1 cellular context compared by ENCODE assay signal in genomic region chr6:20173833-20174796, GRCh38.
TF ChIP-seq lines count a peak whose summit lies in the region.

No MANE protein-coding gene starts in this region.

TF ChIP-seq in K562, 482 proteins besides CTCF, POLR2A, EP300 and RAD21 (continued from another document and continues in another):
- TF ChIP-seq PHTF2 (CRISPR knock-in tag; IDR thresholded peaks at IDR 0.05), result no peak
- peak; percentile 41; the same call in 1 of the 2 replicates for TF ChIP-seq CTBP1 (IDR thresholded peaks at IDR 0.05; ENCODE audit: borderline replicate concordance)
- no peak for TF ChIP-seq ZNF449 (CRISPR knock-in tag; IDR thresholded peaks at IDR 0.05)
- TF ChIP-seq, protein P1, sequence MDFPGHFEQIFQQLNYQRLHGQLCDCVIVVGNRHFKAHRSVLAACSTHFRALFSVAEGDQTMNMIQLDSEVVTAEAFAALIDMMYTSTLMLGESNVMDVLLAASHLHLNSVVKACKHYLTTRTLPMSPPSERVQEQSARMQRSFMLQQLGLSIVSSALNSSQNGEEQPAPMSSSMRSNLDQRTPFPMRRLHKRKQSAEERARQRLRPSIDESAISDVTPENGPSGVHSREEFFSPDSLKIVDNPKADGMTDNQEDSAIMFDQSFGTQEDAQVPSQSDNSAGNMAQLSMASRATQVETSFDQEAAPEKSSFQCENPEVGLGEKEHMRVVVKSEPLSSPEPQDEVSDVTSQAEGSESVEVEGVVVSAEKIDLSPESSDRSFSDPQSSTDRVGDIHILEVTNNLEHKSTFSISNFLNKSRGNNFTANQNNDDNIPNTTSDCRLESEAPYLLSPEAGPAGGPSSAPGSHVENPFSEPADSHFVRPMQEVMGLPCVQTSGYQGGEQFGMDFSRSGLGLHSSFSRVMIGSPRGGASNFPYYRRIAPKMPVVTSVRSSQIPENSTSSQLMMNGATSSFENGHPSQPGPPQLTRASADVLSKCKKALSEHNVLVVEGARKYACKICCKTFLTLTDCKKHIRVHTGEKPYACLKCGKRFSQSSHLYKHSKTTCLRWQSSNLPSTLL (IDR thresholded peaks at IDR 0.05), result no peak
- no peak for TF ChIP-seq EHMT2 (IDR thresholded peaks at IDR 0.05)
- TF ChIP-seq, protein P2, sequence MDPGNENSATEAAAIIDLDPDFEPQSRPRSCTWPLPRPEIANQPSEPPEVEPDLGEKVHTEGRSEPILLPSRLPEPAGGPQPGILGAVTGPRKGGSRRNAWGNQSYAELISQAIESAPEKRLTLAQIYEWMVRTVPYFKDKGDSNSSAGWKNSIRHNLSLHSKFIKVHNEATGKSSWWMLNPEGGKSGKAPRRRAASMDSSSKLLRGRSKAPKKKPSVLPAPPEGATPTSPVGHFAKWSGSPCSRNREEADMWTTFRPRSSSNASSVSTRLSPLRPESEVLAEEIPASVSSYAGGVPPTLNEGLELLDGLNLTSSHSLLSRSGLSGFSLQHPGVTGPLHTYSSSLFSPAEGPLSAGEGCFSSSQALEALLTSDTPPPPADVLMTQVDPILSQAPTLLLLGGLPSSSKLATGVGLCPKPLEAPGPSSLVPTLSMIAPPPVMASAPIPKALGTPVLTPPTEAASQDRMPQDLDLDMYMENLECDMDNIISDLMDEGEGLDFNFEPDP (CRISPR knock-in tag; IDR thresholded peaks at IDR 0.05), result no peak
- no peak for TF ChIP-seq ZKSCAN3 (CRISPR knock-in tag; IDR thresholded peaks at IDR 0.05)
- TF ChIP-seq ZEB2 (IDR thresholded peaks at IDR 0.05), result no peak
- no peak for TF ChIP-seq MXI1 (IDR thresholded peaks at IDR 0.05; ENCODE audit: low read depth, low read length)
- no peak for TF ChIP-seq ZNF282 (CRISPR knock-in tag; IDR thresholded peaks at IDR 0.05)
- TF ChIP-seq, protein P3, sequence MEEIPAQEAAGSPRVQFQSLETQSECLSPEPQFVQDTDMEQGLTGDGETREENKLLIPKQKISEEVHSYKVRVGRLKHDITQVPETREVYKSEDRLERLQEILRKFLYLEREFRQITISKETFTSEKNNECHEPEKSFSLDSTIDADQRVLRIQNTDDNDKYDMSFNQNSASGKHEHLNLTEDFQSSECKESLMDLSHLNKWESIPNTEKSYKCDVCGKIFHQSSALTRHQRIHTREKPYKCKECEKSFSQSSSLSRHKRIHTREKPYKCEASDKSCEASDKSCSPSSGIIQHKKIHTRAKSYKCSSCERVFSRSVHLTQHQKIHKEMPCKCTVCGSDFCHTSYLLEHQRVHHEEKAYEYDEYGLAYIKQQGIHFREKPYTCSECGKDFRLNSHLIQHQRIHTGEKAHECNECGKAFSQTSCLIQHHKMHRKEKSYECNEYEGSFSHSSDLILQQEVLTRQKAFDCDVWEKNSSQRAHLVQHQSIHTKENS (CRISPR knock-in tag; IDR thresholded peaks at IDR 0.05), result no peak
- TF ChIP-seq CXXC5 (CRISPR knock-in tag; IDR thresholded peaks at IDR 0.05), result peak; percentile 21; the same call in 1 of the 2 replicates
- no peak for TF ChIP-seq SIX5 (IDR thresholded peaks at IDR 0.05; ENCODE audit: borderline replicate concordance in 1 of 2, insufficient read depth in 1 of 2, low read depth in 1 of 2, low read length in 2 of 2)
- TF ChIP-seq, protein P4, sequence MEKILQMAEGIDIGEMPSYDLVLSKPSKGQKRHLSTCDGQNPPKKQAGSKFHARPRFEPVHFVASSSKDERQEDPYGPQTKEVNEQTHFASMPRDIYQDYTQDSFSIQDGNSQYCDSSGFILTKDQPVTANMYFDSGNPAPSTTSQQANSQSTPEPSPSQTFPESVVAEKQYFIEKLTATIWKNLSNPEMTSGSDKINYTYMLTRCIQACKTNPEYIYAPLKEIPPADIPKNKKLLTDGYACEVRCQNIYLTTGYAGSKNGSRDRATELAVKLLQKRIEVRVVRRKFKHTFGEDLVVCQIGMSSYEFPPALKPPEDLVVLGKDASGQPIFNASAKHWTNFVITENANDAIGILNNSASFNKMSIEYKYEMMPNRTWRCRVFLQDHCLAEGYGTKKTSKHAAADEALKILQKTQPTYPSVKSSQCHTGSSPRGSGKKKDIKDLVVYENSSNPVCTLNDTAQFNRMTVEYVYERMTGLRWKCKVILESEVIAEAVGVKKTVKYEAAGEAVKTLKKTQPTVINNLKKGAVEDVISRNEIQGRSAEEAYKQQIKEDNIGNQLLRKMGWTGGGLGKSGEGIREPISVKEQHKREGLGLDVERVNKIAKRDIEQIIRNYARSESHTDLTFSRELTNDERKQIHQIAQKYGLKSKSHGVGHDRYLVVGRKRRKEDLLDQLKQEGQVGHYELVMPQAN (IDR thresholded peaks at IDR 0.05; ENCODE audit: borderline replicate concordance), result no peak
- no peak for TF ChIP-seq NR2C2 (CRISPR knock-in tag; IDR thresholded peaks at IDR 0.05)
- no peak for TF ChIP-seq NR2C2 (tag; IDR thresholded peaks at IDR 0.05)
- no peak for TF ChIP-seq JUNB (CRISPR knock-in tag; conservative IDR thresholded peaks at IDR 0.05)
- TF ChIP-seq SOX6 (IDR thresholded peaks at IDR 0.05), result peak; percentile 90
- no peak for TF ChIP-seq GMEB1 (CRISPR knock-in tag; IDR thresholded peaks at IDR 0.05)
- no peak for TF ChIP-seq KLF10 (CRISPR knock-in tag; IDR thresholded peaks at IDR 0.05)
- no peak for TF ChIP-seq ELF1 (tag; IDR thresholded peaks at IDR 0.05)
- TF ChIP-seq GTF2F1 (IDR thresholded peaks at IDR 0.05; ENCODE audit: low read depth, low read length), result no peak
- peak; percentile 35; the same call in 1 of the 2 replicates for TF ChIP-seq GABPA (tag; conservative IDR thresholded peaks at IDR 0.05; ENCODE audit: low read depth)
- no peak for TF ChIP-seq ZNF695 (CRISPR knock-in tag; IDR thresholded peaks at IDR 0.05)
- TF ChIP-seq MEF2A (IDR thresholded peaks at IDR 0.05; ENCODE audit: control insufficient read depth, low read depth, low read length), result no peak
- TF ChIP-seq, protein P5, sequence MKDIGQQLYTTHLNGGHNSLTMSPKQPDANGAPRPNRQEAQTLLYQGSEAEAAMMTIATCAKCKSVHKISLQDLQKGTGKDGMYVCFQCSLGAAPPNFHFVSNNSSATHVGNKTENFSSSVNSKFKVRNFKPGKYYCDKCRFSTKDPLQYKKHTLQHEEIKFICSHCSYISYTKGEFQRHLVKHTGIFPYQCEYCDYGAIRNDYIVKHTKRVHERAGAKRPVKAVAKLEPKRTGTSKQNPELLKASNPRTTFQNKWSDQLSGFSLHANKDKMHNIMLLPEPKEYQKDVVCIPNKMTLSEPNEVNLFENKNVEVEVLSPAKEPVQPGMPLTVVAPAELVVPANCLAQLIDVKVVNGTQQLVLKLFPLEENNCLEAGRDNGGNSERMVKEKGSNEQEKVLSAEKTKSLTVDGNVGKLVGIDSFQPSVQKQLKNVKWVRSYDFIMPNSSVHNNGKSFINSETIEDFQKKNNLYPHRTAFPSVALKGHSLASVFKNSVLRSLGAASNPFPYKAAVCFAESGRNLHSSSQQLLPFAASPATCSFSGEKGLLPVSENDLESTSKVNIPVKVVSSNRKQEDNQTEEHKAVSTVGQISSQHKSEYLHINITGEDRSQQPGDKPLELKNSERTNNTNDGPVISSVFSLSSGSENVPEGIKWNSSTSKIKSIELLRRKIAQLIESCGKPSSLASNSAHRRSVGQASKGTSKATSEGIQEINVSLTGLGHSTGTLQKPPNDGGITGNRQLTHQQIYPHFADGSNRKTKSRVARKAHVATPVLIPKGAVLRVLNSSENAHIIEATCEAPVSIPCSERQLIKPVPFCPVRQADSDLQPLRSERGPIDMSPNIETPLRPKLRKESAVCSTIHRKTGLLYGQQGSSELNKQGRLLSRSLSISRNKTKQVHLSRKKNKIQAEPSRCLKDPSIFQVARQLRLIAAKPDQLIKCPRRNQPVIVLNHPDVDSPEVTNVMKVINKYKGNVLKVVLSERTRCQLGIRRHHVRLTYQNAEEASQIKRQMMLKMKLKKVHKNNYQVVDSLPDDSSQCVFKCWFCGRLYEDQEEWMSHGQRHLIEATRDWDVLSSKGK (CRISPR knock-in tag; IDR thresholded peaks at IDR 0.05), result no peak
- no peak for TF ChIP-seq TEAD1 (CRISPR knock-in tag; IDR thresholded peaks at IDR 0.05)
- TF ChIP-seq, protein P6, sequence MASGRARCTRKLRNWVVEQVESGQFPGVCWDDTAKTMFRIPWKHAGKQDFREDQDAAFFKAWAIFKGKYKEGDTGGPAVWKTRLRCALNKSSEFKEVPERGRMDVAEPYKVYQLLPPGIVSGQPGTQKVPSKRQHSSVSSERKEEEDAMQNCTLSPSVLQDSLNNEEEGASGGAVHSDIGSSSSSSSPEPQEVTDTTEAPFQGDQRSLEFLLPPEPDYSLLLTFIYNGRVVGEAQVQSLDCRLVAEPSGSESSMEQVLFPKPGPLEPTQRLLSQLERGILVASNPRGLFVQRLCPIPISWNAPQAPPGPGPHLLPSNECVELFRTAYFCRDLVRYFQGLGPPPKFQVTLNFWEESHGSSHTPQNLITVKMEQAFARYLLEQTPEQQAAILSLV (tag; IDR thresholded peaks at IDR 0.05), result no peak
- TF ChIP-seq ZC3H8 (IDR thresholded peaks at IDR 0.05), result no peak
- TF ChIP-seq, protein P7, sequence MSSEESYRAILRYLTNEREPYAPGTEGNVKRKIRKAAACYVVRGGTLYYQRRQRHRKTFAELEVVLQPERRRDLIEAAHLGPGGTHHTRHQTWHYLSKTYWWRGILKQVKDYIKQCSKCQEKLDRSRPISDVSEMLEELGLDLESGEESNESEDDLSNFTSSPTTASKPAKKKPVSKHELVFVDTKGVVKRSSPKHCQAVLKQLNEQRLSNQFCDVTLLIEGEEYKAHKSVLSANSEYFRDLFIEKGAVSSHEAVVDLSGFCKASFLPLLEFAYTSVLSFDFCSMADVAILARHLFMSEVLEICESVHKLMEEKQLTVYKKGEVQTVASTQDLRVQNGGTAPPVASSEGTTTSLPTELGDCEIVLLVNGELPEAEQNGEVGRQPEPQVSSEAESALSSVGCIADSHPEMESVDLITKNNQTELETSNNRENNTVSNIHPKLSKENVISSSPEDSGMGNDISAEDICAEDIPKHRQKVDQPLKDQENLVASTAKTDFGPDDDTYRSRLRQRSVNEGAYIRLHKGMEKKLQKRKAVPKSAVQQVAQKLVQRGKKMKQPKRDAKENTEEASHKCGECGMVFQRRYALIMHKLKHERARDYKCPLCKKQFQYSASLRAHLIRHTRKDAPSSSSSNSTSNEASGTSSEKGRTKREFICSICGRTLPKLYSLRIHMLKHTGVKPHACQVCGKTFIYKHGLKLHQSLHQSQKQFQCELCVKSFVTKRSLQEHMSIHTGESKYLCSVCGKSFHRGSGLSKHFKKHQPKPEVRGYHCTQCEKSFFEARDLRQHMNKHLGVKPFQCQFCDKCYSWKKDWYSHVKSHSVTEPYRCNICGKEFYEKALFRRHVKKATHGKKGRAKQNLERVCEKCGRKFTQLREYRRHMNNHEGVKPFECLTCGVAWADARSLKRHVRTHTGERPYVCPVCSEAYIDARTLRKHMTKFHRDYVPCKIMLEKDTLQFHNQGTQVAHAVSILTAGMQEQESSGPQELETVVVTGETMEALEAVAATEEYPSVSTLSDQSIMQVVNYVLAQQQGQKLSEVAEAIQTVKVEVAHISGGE (CRISPR knock-in tag; IDR thresholded peaks at IDR 0.05), result no peak
- TF ChIP-seq NCOA1 (IDR thresholded peaks at IDR 0.05; ENCODE audit: low read depth), result no peak
- TF ChIP-seq PTTG1 (tag; IDR thresholded peaks at IDR 0.05; ENCODE audit: low read depth), result no peak
- TF ChIP-seq ZNF75A (CRISPR knock-in tag; IDR thresholded peaks at IDR 0.05), result no peak
- TF ChIP-seq BCL6 (CRISPR knock-in tag; IDR thresholded peaks at IDR 0.05), result no peak
- TF ChIP-seq, protein P8, sequence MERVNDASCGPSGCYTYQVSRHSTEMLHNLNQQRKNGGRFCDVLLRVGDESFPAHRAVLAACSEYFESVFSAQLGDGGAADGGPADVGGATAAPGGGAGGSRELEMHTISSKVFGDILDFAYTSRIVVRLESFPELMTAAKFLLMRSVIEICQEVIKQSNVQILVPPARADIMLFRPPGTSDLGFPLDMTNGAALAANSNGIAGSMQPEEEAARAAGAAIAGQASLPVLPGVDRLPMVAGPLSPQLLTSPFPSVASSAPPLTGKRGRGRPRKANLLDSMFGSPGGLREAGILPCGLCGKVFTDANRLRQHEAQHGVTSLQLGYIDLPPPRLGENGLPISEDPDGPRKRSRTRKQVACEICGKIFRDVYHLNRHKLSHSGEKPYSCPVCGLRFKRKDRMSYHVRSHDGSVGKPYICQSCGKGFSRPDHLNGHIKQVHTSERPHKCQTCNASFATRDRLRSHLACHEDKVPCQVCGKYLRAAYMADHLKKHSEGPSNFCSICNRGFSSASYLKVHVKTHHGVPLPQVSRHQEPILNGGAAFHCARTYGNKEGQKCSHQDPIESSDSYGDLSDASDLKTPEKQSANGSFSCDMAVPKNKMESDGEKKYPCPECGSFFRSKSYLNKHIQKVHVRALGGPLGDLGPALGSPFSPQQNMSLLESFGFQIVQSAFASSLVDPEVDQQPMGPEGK (CRISPR knock-in tag; IDR thresholded peaks at IDR 0.05; ENCODE audit: borderline replicate concordance), result no peak
- no peak for TF ChIP-seq OTX1 (CRISPR knock-in tag; IDR thresholded peaks at IDR 0.05)
- no peak for TF ChIP-seq ZNF395 (CRISPR knock-in tag; IDR thresholded peaks at IDR 0.05)
